Comparison of ENCODE assay signal across 1 cellular context in genomic region chr20:61746147-61746646, GRCh38.
TF ChIP-seq lines count a peak whose summit lies in the region.

No MANE protein-coding gene starts in this region.

TF ChIP-seq in H1, 55 proteins besides CTCF, POLR2A, EP300 and RAD21 (continued from another document):
- TF ChIP-seq YY1 (IDR thresholded peaks at IDR 0.05; ENCODE audit: low read depth, low read length): no peak
- TF ChIP-seq SIN3A (conservative IDR thresholded peaks at IDR 0.05 in 1 of 2, IDR thresholded peaks at IDR 0.05 in 1 of 2; ENCODE audit: low read depth in 1 of 2, low read length in 2 of 2): no peak
- TF ChIP-seq RFX5 (IDR thresholded peaks at IDR 0.05; ENCODE audit: borderline replicate concordance, low read depth, low read length): no peak
